ENCODE assay signal across 7 cellular contexts in genomic region chr22:47768027-47768426, GRCh38.
"Had no signal": no experiment of that assay in that cellular context is flagged by ENCODE, and none has a peak within 500 bp of the region (broad histone marks: within the 10 kb centered on the region; RNA-seq: fewer than 3 reads in every experiment).

No MANE protein-coding gene starts in this region.

- H3K9ac ChIP-seq: KMS-11 had no signal

- DNase-seq: IMR-90, KBM-7, KG1 had no signal

- FAIRE-seq: HTR-8/SVneo, K562 had no signal

- ATAC-seq: K562 had no signal

- H3K4me2 ChIP-seq: KMS-11 had no signal

- H3K4me3 ChIP-seq: K562 had no signal

- H3K27ac ChIP-seq: HL-60, KMS-11 had no signal
